In genomic region chr6:76592561-76592960, GRCh38 we compare ENCODE assay signal across 27 cellular contexts.
"Had no signal": no experiment of that assay in that cellular context is flagged by ENCODE, and none has a peak within 500 bp of the region (broad histone marks: within the 10 kb centered on the region; RNA-seq: fewer than 3 reads in every experiment).

No MANE protein-coding gene starts in this region.

- ATAC-seq: activated CD4-positive, alpha-beta T cell treated with anti-CD3 and anti-CD28 coated beads for 36 hours; activated naive CD4-positive, alpha-beta T cell treated with anti-CD3 and anti-CD28 coated beads, Interleukin-2, amount 50 U/mL, for 72 hours; activated T-cell treated with anti-CD3 and anti-CD28 coated beads, Interleukin-2, amount 50 U/mL, for 72 hours; heart left ventricle had no signal

- H3K36me3 ChIP-seq: ascending aorta, colonic mucosa, esophagus squamous epithelium, heart left ventricle had no signal

- H3K4me1 ChIP-seq: ascending aorta, colonic mucosa, esophagus squamous epithelium, heart left ventricle had no signal

- H3K9me3 ChIP-seq: colonic mucosa had no signal

- DNase-seq: activated CD4-positive, alpha-beta memory T cell treated with anti-CD3 and anti-CD28 coated beads, Interleukin-2, amount 10 ng/mL, durations not matched to agents 7 days and 5 days; activated CD4-positive, alpha-beta T cell treated with anti-CD3 and anti-CD28 coated beads for 36 hours; activated CD4-positive, alpha-beta T cell treated with anti-CD3 and anti-CD28 coated beads, Interleukin-2, amount 10 ng/mL, durations not matched to agents 7 days and 5 days; activated CD4-positive, alpha-beta T cell treated with anti-CD3 and anti-CD28 coated beads, Interleukin-2, amount 50 U/mL, for 4 hours; activated CD4-positive, CD25-positive, alpha-beta regulatory T cell; activated CD4-positive, CD25-positive, alpha-beta regulatory T cell treated with anti-CD3 and anti-CD28 coated beads, Interleukin-2, amount 50 U/mL, for 72 hours; activated CD8-positive, alpha-beta memory T cell treated with anti-CD3 and anti-CD28 coated beads, Interleukin-2, amount 50 U/mL, for 48 hours; activated gamma-delta T cell; activated naive CD4-positive, alpha-beta T cell; activated naive CD4-positive, alpha-beta T cell treated with anti-CD3 and anti-CD28 coated beads, Interleukin-2, amount 10 ng/mL, durations not matched to agents 7 days and 5 days; activated naive CD8-positive, alpha-beta T cell treated with anti-CD3 and anti-CD28 coated beads, Interleukin-2, amount 10 ng/mL, durations not matched to agents 7 days and 5 days; activated T-cell treated with anti-CD3 and anti-CD28 coated beads for 4 hours; activated T-cell treated with anti-CD3 and anti-CD28 coated beads, Interleukin-2, amount 50 U/mL, for 24 hours; activated T-cell treated with anti-CD3 and anti-CD28 coated beads, Interleukin-2, amount 50 U/mL, for 72 hours; caudate nucleus; colonic mucosa; dorsolateral prefrontal cortex; effector memory CD4-positive, alpha-beta T cell; endodermal cell; esophagus squamous epithelium; foreskin melanocyte; glutamatergic neuron; heart left ventricle; T-helper 2 cell had no signal

- H3K4me3 ChIP-seq: ascending aorta, colonic mucosa, dorsolateral prefrontal cortex, esophagus squamous epithelium, heart left ventricle had no signal

- H3K27ac ChIP-seq: ascending aorta, colonic mucosa, dorsolateral prefrontal cortex, epithelial cell of prostate, esophagus squamous epithelium, heart left ventricle had no signal

- H3K27me3 ChIP-seq: ascending aorta, colonic mucosa, esophagus squamous epithelium, heart left ventricle had no signal
